In genomic region chr2:224865016-224865415, GRCh38 we compare ENCODE assay signal across 27 cellular contexts.
DNase-seq lines count a peak whose midpoint lies in the region; ATAC-seq and TF ChIP-seq lines count a peak whose summit lies in the region.
"Had no signal": no experiment of that assay in that cellular context is flagged by ENCODE, and none has a peak within 500 bp of the region (broad histone marks: within the 10 kb centered on the region; RNA-seq: fewer than 3 reads in every experiment).

No MANE protein-coding gene starts in this region.

- H3K4me3 Mint-ChIP-seq in natural killer cell: no peak overlapping the region
- no peak overlapping the region for H3K4me3 Mint-ChIP-seq in natural killer cell treated with Interleukin-12 subunit alpha and Interleukin-12 subunit beta and Interleukin-15 and Interleukin-18, amount 100 ng/mL, for 72 hours
- no peak overlapping the region for H3K4me3 Mint-ChIP-seq in HFFc6
- no peak overlapping the region for H3K4me3 Mint-ChIP-seq in stimulated activated naive B cell treated with anti-CD40 and anti-IgM and Interleukin-4, amounts not matched to agents 10 μg/mL and 1 μg/mL and 100 μg/mL, for 72 hours

- DNase-seq in natural killer cell (no peak), HFFc6 (peak; percentile 10), fibroblast of gingiva (ENCODE audit: low read depth) (peak; percentile 57), NCI-H187 treated with DMSO at 0.1 percent for 48 hours (lab: John Stamatoyannopoulos, UW) (no peak)
- no peak for DNase-seq in natural killer cell treated with Interleukin-12 subunit alpha and Interleukin-12 subunit beta and Interleukin-15 and Interleukin-18, amount 100 ng/mL, for 72 hours (ENCODE audit: low spot score)
- DNase-seq in stimulated activated naive B cell treated with anti-CD40 and anti-IgM and Interleukin-4, amounts not matched to agents 10 μg/mL and 1 μg/mL and 100 μg/mL, for 72 hours: no peak
- no peak for DNase-seq in activated CD4-positive, CD25-positive, alpha-beta regulatory T cell treated with anti-CD3 and anti-CD28 coated beads, Interleukin-2, amount 50 U/mL, for 72 hours
- DNase-seq: activated CD4-positive, alpha-beta T cell treated with anti-CD3 and anti-CD28 coated beads, Interleukin-2, amount 50 U/mL, for 1 hour; activated CD8-positive, alpha-beta memory T cell treated with anti-CD3 and anti-CD28 coated beads, Interleukin-2, amount 50 U/mL, for 48 hours; activated gamma-delta T cell; aorta; Calu3; GOT3; islet precursor cell; Karpas-422; lower lobe of right lung; MV-4-11; NCI-H187; NCI-H226; NCI-H82; OCI-M1; Right ventricle myocardium superior; spleen; stimulated activated CD4-positive, alpha-beta T cell treated with anti-CD3 and anti-CD28 coated beads, Interleukin-4, amount 100 ng/mL, for 1 hour; stimulated activated naive CD4-positive, alpha-beta T cell treated with Interleukin-2 at 50 U/mL for 16 hours had no signal

- H3K9me3 Mint-ChIP-seq in natural killer cell: no peaks in the 10 kb centered on the region
- H3K9me3 Mint-ChIP-seq in natural killer cell treated with Interleukin-12 subunit alpha and Interleukin-12 subunit beta and Interleukin-15 and Interleukin-18, amount 100 ng/mL, for 72 hours: no peaks in the 10 kb centered on the region
- H3K9me3 Mint-ChIP-seq in HFFc6: no peaks in the 10 kb centered on the region
- H3K9me3 Mint-ChIP-seq in stimulated activated naive B cell treated with anti-CD40 and anti-IgM and Interleukin-4, amounts not matched to agents 10 μg/mL and 1 μg/mL and 100 μg/mL, for 72 hours: peaks cover 0 to 4% of the 10 kb centered on the region in 2 donors

- no peak for ATAC-seq in natural killer cell
- ATAC-seq in natural killer cell treated with Interleukin-12 subunit alpha and Interleukin-12 subunit beta and Interleukin-15 and Interleukin-18, amount 100 ng/mL, for 72 hours: no peak
- ATAC-seq in stimulated activated naive B cell treated with anti-CD40 and anti-IgM and Interleukin-4, amounts not matched to agents 10 μg/mL and 1 μg/mL and 100 μg/mL, for 72 hours (replicated peaks): no peak
- no peak for ATAC-seq in HG03432 (IDR thresholded peaks at IDR 0.05; ENCODE audit: unreplicated experiment)
- ATAC-seq: gastroesophageal sphincter, lower lobe of right lung had no signal

- intact Hi-C loops in natural killer cell (cut with micrococcal nuclease): no loop called here

- TF ChIP-seq CTCF in natural killer cell (IDR thresholded peaks at IDR 0.05): no peak
- TF ChIP-seq CTCF in HFFc6 (IDR thresholded peaks at IDR 0.05): no peak

- peaks cover 22% of the 10 kb centered on the region for H3K36me3 Mint-ChIP-seq in natural killer cell
- H3K36me3 Mint-ChIP-seq in natural killer cell treated with Interleukin-12 subunit alpha and Interleukin-12 subunit beta and Interleukin-15 and Interleukin-18, amount 100 ng/mL, for 72 hours: peaks cover 35% of the 10 kb centered on the region
- peaks cover 52% of the 10 kb centered on the region for H3K36me3 Mint-ChIP-seq in HFFc6 (ENCODE audit: low read depth)
- peaks cover 40 to 51% of the 10 kb centered on the region in 2 donors for H3K36me3 Mint-ChIP-seq in stimulated activated naive B cell treated with anti-CD40 and anti-IgM and Interleukin-4, amounts not matched to agents 10 μg/mL and 1 μg/mL and 100 μg/mL, for 72 hours

- H3K4me1 Mint-ChIP-seq in natural killer cell (peaks cover 5 to 7% of the 10 kb centered on the region in 2 donors), HFFc6 (ENCODE audit: low read depth) (peaks cover 61% of the 10 kb centered on the region)
- H3K4me1 Mint-ChIP-seq in natural killer cell treated with Interleukin-12 subunit alpha and Interleukin-12 subunit beta and Interleukin-15 and Interleukin-18, amount 100 ng/mL, for 72 hours (ENCODE audit: low read depth in 2 of 2): peaks cover 9 to 14% of the 10 kb centered on the region in 2 donors
- peaks cover 6 to 11% of the 10 kb centered on the region in 2 donors for H3K4me1 Mint-ChIP-seq in stimulated activated naive B cell treated with anti-CD40 and anti-IgM and Interleukin-4, amounts not matched to agents 10 μg/mL and 1 μg/mL and 100 μg/mL, for 72 hours

- H3K27me3 Mint-ChIP-seq in natural killer cell (ENCODE audit: low read depth in 2 of 2) (no peaks in the 10 kb centered on the region), HFFc6 (ENCODE audit: insufficient read depth) (no peaks in the 10 kb centered on the region; the same call in 1 of the 2 replicates)
- no peaks in the 10 kb centered on the region for H3K27me3 Mint-ChIP-seq in natural killer cell treated with Interleukin-12 subunit alpha and Interleukin-12 subunit beta and Interleukin-15 and Interleukin-18, amount 100 ng/mL, for 72 hours
- no peaks in the 10 kb centered on the region for H3K27me3 Mint-ChIP-seq in stimulated activated naive B cell treated with anti-CD40 and anti-IgM and Interleukin-4, amounts not matched to agents 10 μg/mL and 1 μg/mL and 100 μg/mL, for 72 hours

- H3K27ac Mint-ChIP-seq in natural killer cell: peak overlapping the region; percentile 3 to 45
- H3K27ac Mint-ChIP-seq in natural killer cell treated with Interleukin-12 subunit alpha and Interleukin-12 subunit beta and Interleukin-15 and Interleukin-18, amount 100 ng/mL, for 72 hours: no peak overlapping the region
- H3K27ac Mint-ChIP-seq in HFFc6: peak overlapping the region; percentile 53
- peak overlapping the region; percentile 59 for H3K27ac Mint-ChIP-seq in stimulated activated naive B cell treated with anti-CD40 and anti-IgM and Interleukin-4, amounts not matched to agents 10 μg/mL and 1 μg/mL and 100 μg/mL, for 72 hours

Comparison
In these comparisons a context has a peak if more than half of its experiments do, and no peak if none do; other contexts are left out.
1. H3K27ac Mint-ChIP-seq: peak in natural killer cell (2 of 2), HFFc6 (single experiment) and stimulated activated naive B cell treated with anti-CD40 and anti-IgM and Interleukin-4, amounts not matched to agents 10 μg/mL and 1 μg/mL and 100 μg/mL, for 72 hours (single experiment); none in natural killer cell treated with Interleukin-12 subunit alpha and Interleukin-12 subunit beta and Interleukin-15 and Interleukin-18, amount 100 ng/mL, for 72 hours (0 of 2).
2. DNase-seq: peak in HFFc6 (single experiment) and fibroblast of gingiva (single experiment); none in natural killer cell (single experiment), natural killer cell treated with Interleukin-12 subunit alpha and Interleukin-12 subunit beta and Interleukin-15 and Interleukin-18, amount 100 ng/mL, for 72 hours (single experiment), stimulated activated naive B cell treated with anti-CD40 and anti-IgM and Interleukin-4, amounts not matched to agents 10 μg/mL and 1 μg/mL and 100 μg/mL, for 72 hours (single experiment), activated CD4-positive, CD25-positive, alpha-beta regulatory T cell treated with anti-CD3 and anti-CD28 coated beads, Interleukin-2, amount 50 U/mL, for 72 hours (single experiment) and NCI-H187 treated with DMSO at 0.1 percent for 48 hours (single experiment).